ENCODE assay signal across 25 cellular contexts in the genomic region with DNA sequence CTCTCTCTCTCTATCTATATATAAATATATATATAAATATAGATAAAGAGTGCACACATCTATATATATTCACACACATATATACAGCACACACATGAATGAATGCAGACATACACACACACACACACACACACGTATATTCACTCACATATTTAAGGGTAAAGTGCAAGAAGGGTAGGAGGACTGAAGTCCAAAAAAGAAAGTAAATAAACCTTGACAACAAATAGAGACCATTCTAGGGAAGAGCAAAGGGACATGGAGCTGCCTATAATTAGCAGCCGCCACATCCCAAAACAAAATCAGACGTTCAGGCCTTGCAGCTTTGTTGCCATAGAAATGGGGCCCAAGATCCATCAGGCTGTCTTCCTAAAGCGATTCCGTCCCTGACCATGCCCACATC.
"Had no signal": no experiment of that assay in that cellular context is flagged by ENCODE, and none has a peak within 500 bp of the region (broad histone marks: within the 10 kb centered on the region; RNA-seq: fewer than 3 reads in every experiment).

No MANE protein-coding gene starts in this region.

- DNase-seq: activated CD4-positive, alpha-beta memory T cell treated with anti-CD3 and anti-CD28 coated beads, Interleukin-2, amount 10 ng/mL, durations not matched to agents 7 days and 5 days; activated CD4-positive, alpha-beta T cell treated with anti-CD3 and anti-CD28 coated beads, Interleukin-2, amount 10 ng/mL, durations not matched to agents 24 days and 14 days; activated CD4-positive, CD25-positive, alpha-beta regulatory T cell treated with anti-CD3 and anti-CD28 coated beads, Interleukin-2, amount 50 U/mL, for 72 hours; activated gamma-delta T cell; activated naive CD4-positive, alpha-beta T cell treated with anti-CD3 and anti-CD28 coated beads for 36 hours; activated T-cell treated with anti-CD3 and anti-CD28 coated beads for 4 hours; activated T-cell treated with anti-CD3 and anti-CD28 coated beads, Interleukin-2, amount 50 U/mL, for 48 hours; caudate nucleus; NCI-H1092 treated with DMSO at 0.1 percent for 48 hours; NCI-H1417 treated with DMSO at 0.1 percent for 48 hours; NCI-H1694; NCI-H2029; NCI-H2107; NCI-H2171 treated with DMSO at 0.1 percent for 48 hours; NCI-H226; NCI-H526; NK-92 treated with Interleukin-12 subunit alpha and Interleukin-12 subunit beta, amount 100 ng/mL, for 24 hours; PC-9; SHP77 treated with DMSO at 0.1 percent for 48 hours; T-helper 17 cell; T-helper 9 cell had no signal

- H3K27me3 Mint-ChIP-seq: activated CD4-positive, alpha-beta memory T cell treated with anti-CD3 and anti-CD28 coated beads, Interleukin-2, amount 10 ng/mL, durations not matched to agents 7 days and 5 days; activated CD4-positive, alpha-beta T cell treated with anti-CD3 and anti-CD28 coated beads, Interleukin-2, amount 10 ng/mL, durations not matched to agents 24 days and 14 days; activated T-helper 17 cell treated with anti-CD3 and anti-CD28 coated beads, Interleukin-2, amount 50 U/mL, for 72 hours; T-helper 17 cell had no signal

- H3K36me3 Mint-ChIP-seq: activated naive CD8-positive, alpha-beta T cell; WTC11 had no signal

- H3K4me1 Mint-ChIP-seq: activated CD4-positive, alpha-beta memory T cell treated with anti-CD3 and anti-CD28 coated beads, Interleukin-2, amount 10 ng/mL, durations not matched to agents 7 days and 5 days; activated CD4-positive, alpha-beta T cell treated with anti-CD3 and anti-CD28 coated beads, Interleukin-2, amount 10 ng/mL, durations not matched to agents 24 days and 14 days; activated T-helper 17 cell treated with anti-CD3 and anti-CD28 coated beads, Interleukin-2, amount 50 U/mL, for 72 hours; T-helper 17 cell had no signal

- H3K4me3 ChIP-seq: PC-9 had no signal

- H3K27ac ChIP-seq: KMS-11, PC-9 had no signal

- H3K9me3 Mint-ChIP-seq: activated CD4-positive, alpha-beta T cell treated with anti-CD3 and anti-CD28 coated beads, Interleukin-2, amount 10 ng/mL, durations not matched to agents 24 days and 14 days had no signal

- ATAC-seq: activated T-helper 17 cell treated with anti-CD3 and anti-CD28 coated beads, Interleukin-2, amount 50 U/mL, for 72 hours; T-helper 17 cell had no signal

- H3K27ac Mint-ChIP-seq: activated CD4-positive, alpha-beta memory T cell treated with anti-CD3 and anti-CD28 coated beads, Interleukin-2, amount 10 ng/mL, durations not matched to agents 7 days and 5 days; activated CD4-positive, alpha-beta T cell treated with anti-CD3 and anti-CD28 coated beads, Interleukin-2, amount 10 ng/mL, durations not matched to agents 24 days and 14 days; activated naive CD4-positive, alpha-beta T cell treated with anti-CD3 and anti-CD28 coated beads for 36 hours; activated naive CD8-positive, alpha-beta T cell; activated T-helper 17 cell treated with anti-CD3 and anti-CD28 coated beads, Interleukin-2, amount 50 U/mL, for 72 hours; T-helper 17 cell; WTC11 had no signal

- H3K4me3 Mint-ChIP-seq: activated CD4-positive, alpha-beta memory T cell treated with anti-CD3 and anti-CD28 coated beads, Interleukin-2, amount 10 ng/mL, durations not matched to agents 7 days and 5 days; activated CD4-positive, alpha-beta T cell treated with anti-CD3 and anti-CD28 coated beads, Interleukin-2, amount 10 ng/mL, durations not matched to agents 24 days and 14 days; activated naive CD4-positive, alpha-beta T cell treated with anti-CD3 and anti-CD28 coated beads for 36 hours; activated naive CD8-positive, alpha-beta T cell; activated T-helper 17 cell treated with anti-CD3 and anti-CD28 coated beads, Interleukin-2, amount 50 U/mL, for 72 hours; T-helper 17 cell; WTC11 had no signal
